In genomic region chr14:51630987-51631386, GRCh38 we compare ENCODE assay signal across 1 cellular context.
TF ChIP-seq lines count a peak whose summit lies in the region.

No MANE protein-coding gene starts in this region.

TF ChIP-seq in WTC11, 78 proteins besides CTCF, POLR2A, EP300 and RAD21 (continued from another document):
- TF ChIP-seq AR (CRISPR knock-in tag; IDR thresholded peaks at IDR 0.05) = no peak
- TF ChIP-seq PREB (CRISPR knock-in tag; IDR thresholded peaks at IDR 0.05; ENCODE audit: borderline replicate concordance) = no peak
- TF ChIP-seq PRRX2 (CRISPR knock-in tag; IDR thresholded peaks at IDR 0.05) = no peak
- TF ChIP-seq SOX15 (CRISPR knock-in tag; IDR thresholded peaks at IDR 0.05) = no peak
- TF ChIP-seq, protein P1, sequence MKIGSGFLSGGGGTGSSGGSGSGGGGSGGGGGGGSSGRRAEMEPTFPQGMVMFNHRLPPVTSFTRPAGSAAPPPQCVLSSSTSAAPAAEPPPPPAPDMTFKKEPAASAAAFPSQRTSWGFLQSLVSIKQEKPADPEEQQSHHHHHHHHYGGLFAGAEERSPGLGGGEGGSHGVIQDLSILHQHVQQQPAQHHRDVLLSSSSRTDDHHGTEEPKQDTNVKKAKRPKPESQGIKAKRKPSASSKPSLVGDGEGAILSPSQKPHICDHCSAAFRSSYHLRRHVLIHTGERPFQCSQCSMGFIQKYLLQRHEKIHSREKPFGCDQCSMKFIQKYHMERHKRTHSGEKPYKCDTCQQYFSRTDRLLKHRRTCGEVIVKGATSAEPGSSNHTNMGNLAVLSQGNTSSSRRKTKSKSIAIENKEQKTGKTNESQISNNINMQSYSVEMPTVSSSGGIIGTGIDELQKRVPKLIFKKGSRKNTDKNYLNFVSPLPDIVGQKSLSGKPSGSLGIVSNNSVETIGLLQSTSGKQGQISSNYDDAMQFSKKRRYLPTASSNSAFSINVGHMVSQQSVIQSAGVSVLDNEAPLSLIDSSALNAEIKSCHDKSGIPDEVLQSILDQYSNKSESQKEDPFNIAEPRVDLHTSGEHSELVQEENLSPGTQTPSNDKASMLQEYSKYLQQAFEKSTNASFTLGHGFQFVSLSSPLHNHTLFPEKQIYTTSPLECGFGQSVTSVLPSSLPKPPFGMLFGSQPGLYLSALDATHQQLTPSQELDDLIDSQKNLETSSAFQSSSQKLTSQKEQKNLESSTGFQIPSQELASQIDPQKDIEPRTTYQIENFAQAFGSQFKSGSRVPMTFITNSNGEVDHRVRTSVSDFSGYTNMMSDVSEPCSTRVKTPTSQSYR (CRISPR knock-in tag; IDR thresholded peaks at IDR 0.05) = no peak
- no peak for TF ChIP-seq NR1H2 (CRISPR knock-in tag; IDR thresholded peaks at IDR 0.05)
